Comparison of ENCODE assay signal across 7 cellular contexts in the genomic region with DNA sequence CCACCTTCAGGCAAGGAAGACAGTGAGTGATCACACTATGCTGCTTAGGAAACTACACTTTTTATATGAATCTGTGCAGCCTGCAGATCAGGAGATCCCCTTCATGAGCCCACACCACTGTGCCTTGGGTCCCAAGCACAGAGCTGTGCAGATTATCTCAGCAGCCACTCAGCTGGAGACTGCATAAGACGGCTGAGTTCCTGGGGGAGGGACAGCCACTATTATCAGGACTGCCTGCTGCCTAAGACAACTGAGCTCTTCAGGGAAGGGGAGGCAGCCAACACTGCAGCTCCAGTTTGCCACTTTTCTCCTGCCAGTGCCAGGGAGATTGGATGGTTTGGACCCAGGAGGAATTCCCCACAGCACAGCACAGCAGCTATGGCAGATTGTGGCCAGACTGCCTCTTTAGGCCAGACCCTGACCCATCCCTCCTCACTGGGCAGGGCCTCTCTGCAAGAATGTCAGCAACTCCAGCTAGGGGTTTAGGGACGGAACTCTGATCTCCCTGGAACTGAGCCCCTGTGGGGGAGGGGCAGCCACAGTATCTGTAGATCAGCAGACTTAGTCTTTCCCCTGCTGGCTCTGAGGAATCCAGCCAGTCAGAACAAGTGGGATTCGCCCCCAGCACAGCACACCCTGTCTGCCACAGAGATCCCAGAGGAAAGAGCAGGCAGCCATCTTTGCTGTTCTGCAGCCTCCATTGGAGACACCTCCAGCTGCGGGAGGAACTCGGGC.
"Had no signal": no experiment of that assay in that cellular context is flagged by ENCODE, and none has a peak within 500 bp of the region (broad histone marks: within the 10 kb centered on the region; RNA-seq: fewer than 3 reads in every experiment).

No MANE protein-coding gene starts in this region.

- H3K27me3 ChIP-seq: adrenal gland, ovary had no signal

- H3K9me3 ChIP-seq: adrenal gland, ovary, thoracic aorta had no signal

- H3K4me1 ChIP-seq: adrenal gland had no signal

- FAIRE-seq: TTC549 had no signal

- ATAC-seq: left lobe of liver had no signal

- DNase-seq: activated naive CD4-positive, alpha-beta T cell treated with anti-CD3 and anti-CD28 coated beads, Interleukin-2, amount 50 U/mL, for 16 hours; adrenal gland; ovary; stimulated activated CD4-positive, alpha-beta T cell treated with anti-CD3 and anti-CD28 coated beads, Interleukin-4, amount 100 ng/mL, for 24 hours had no signal

- H3K27ac ChIP-seq: adrenal gland, ovary, thoracic aorta had no signal

- H3K4me3 ChIP-seq: adrenal gland, ovary, thoracic aorta had no signal

- H3K36me3 ChIP-seq: adrenal gland, ovary, thoracic aorta had no signal
